9 cellular contexts compared by ENCODE assay signal in the genomic region with DNA sequence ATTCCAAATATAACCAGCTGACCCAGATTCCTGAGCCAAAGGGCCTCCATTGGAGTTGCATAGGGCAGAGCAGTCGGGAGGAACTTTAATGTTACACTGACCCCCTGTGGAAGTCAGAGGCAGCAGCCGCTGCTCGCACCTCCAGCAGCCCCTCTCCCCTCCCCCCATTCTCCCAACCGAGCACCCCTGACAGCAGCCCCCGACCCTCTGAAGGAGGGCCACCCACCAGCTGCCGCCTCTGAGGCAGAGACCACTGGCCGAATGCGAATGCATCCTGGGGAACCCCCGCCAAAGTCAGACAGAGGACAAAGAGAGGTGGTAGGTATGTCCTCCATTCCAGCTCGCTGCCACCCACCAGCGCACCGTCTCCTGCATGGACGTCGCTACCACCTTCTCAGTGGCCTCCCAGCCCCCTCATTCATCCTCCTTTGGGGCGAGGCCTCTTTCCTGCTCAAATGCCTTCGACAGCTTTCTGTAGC.
DNase-seq lines count a peak whose midpoint lies in the region; ATAC-seq and TF ChIP-seq lines count a peak whose summit lies in the region.
"Had no signal": no experiment of that assay in that cellular context is flagged by ENCODE, and none has a peak within 500 bp of the region (broad histone marks: within the 10 kb centered on the region; RNA-seq: fewer than 3 reads in every experiment).

No MANE protein-coding gene starts in this region.

- POLR2A ChIA-PET in SK-N-SH (lab: Yijun Ruan, JAX) = no interaction called here

- no peaks in the 10 kb centered on the region for H3K9me3 Mint-ChIP-seq in activated CD8-positive, alpha-beta memory T cell treated with anti-CD3 and anti-CD28 coated beads, Interleukin-2, amount 10 ng/mL, durations not matched to agents 7 days and 5 days (ENCODE audit: low read depth)
- H3K9me3 Mint-ChIP-seq: stimulated activated naive CD8-positive, alpha-beta T cell treated with anti-CD3 and anti-CD28 coated beads, Interleukin-15, Interleukin-2, amounts not matched to agents 100 ng/mL and 50 ng/mL, for 24 hours had no signal

- no peak overlapping the region; a peak in 1 of 4 replicates for H3K4me3 ChIP-seq in SK-N-SH (ENCODE audit: low read depth in 2 of 2, low read length in 1 of 2)

- H3K4me1 Mint-ChIP-seq in activated CD8-positive, alpha-beta memory T cell treated with anti-CD3 and anti-CD28 coated beads, Interleukin-2, amount 10 ng/mL, durations not matched to agents 7 days and 5 days = peaks cover 3% of the 10 kb centered on the region

- in situ Hi-C loops in KBM-7 (cut with MboI; ENCODE audit: low pct_unique_long_range_greater_than_20kb, low sequenced_read_pairs) = no loop called here

- no peak overlapping the region for H3K9ac ChIP-seq in SK-N-SH

- no peak overlapping the region for H3K4me2 ChIP-seq in SK-N-SH

- H3K4me1 ChIP-seq in SK-N-SH (ENCODE audit: control insufficient read depth in 1 of 2, insufficient read depth in 2 of 2, low read depth in 1 of 2, low read length in 1 of 2) = peaks cover 0 to 6% of the 10 kb centered on the region in 2 experiments; a peak in 1 of 4 replicates
- no peaks in the 10 kb centered on the region for H3K4me1 ChIP-seq in foreskin keratinocyte

- no peak for TF ChIP-seq EP300 in SK-N-SH (IDR thresholded peaks at IDR 0.05; ENCODE audit: borderline replicate concordance in 1 of 2, low read depth in 1 of 2, low read length in 1 of 2)

- no peaks in the 10 kb centered on the region for H3K27me3 ChIP-seq in SK-N-SH (ENCODE audit: insufficient read depth)
- H3K27me3 ChIP-seq in foreskin keratinocyte = no peaks in the 10 kb centered on the region

- intact Hi-C loops in posterior cingulate gyrus (cut with DNase I) = loop anchor here (1.0 to 5.0 kb wide), 2 partner anchors 793 to 982 kb away; a partner anchor contains a TSS

- H3K27ac ChIP-seq in SK-N-SH (ENCODE audit: low read depth in 2 of 2, low read length in 1 of 2) (no peak overlapping the region), foreskin keratinocyte (no peak overlapping the region)

- H3K4me3 Mint-ChIP-seq in activated CD8-positive, alpha-beta memory T cell treated with anti-CD3 and anti-CD28 coated beads, Interleukin-2, amount 10 ng/mL, durations not matched to agents 7 days and 5 days = no peak overlapping the region
- H3K4me3 Mint-ChIP-seq: stimulated activated naive CD8-positive, alpha-beta T cell treated with anti-CD3 and anti-CD28 coated beads, Interleukin-15, Interleukin-2, amounts not matched to agents 100 ng/mL and 50 ng/mL, for 24 hours had no signal

- TF ChIP-seq RAD21 in SK-N-SH (IDR thresholded peaks at IDR 0.05; ENCODE audit: low read length) = peak; percentile 89

- H3K36me3 ChIP-seq in SK-N-SH (replicated peaks in 1 of 2; ENCODE audit: control insufficient read depth in 1 of 2, insufficient read depth in 2 of 2, low read length in 1 of 2) = no peaks in the 10 kb centered on the region

- H3K27ac Mint-ChIP-seq in activated CD8-positive, alpha-beta memory T cell treated with anti-CD3 and anti-CD28 coated beads, Interleukin-2, amount 10 ng/mL, durations not matched to agents 7 days and 5 days = no peak overlapping the region
- H3K27ac Mint-ChIP-seq: stimulated activated naive CD8-positive, alpha-beta T cell treated with anti-CD3 and anti-CD28 coated beads, Interleukin-15, Interleukin-2, amounts not matched to agents 100 ng/mL and 50 ng/mL, for 24 hours had no signal

- H3K9me3 ChIP-seq in SK-N-SH = no peaks in the 10 kb centered on the region

- H4K20me1 ChIP-seq in SK-N-SH (ENCODE audit: insufficient read depth) = no peaks in the 10 kb centered on the region

- no peaks in the 10 kb centered on the region for H3F3A ChIP-seq in SK-N-SH (replicated peaks; ENCODE audit: insufficient read depth)

- TF ChIP-seq CTCF in SK-N-SH (IDR thresholded peaks at IDR 0.05) = peak; percentile 74
- peak; percentile 77 for TF ChIP-seq CTCF in foreskin keratinocyte (conservative IDR thresholded peaks at IDR 0.05)

- peaks cover 2% of the 10 kb centered on the region for H3K27me3 Mint-ChIP-seq in activated CD8-positive, alpha-beta memory T cell treated with anti-CD3 and anti-CD28 coated beads, Interleukin-2, amount 10 ng/mL, durations not matched to agents 7 days and 5 days
- H3K27me3 Mint-ChIP-seq: stimulated activated naive CD8-positive, alpha-beta T cell treated with anti-CD3 and anti-CD28 coated beads, Interleukin-15, Interleukin-2, amounts not matched to agents 100 ng/mL and 50 ng/mL, for 24 hours had no signal

- no peaks in the 10 kb centered on the region for H3K79me2 ChIP-seq in SK-N-SH (ENCODE audit: insufficient read depth)

- 29% methylated on average over 8 of the region's 16 CpGs for WGBS in SK-N-SH (ENCODE audit: low lambda C conversion rate)

- H2AFZ ChIP-seq in SK-N-SH (ENCODE audit: low read depth) = no peak overlapping the region

- no peak for DNase-seq in activated CD8-positive, alpha-beta memory T cell treated with anti-CD3 and anti-CD28 coated beads, Interleukin-2, amount 10 ng/mL, durations not matched to agents 7 days and 5 days
- DNase-seq in activated CD8-positive, alpha-beta memory T cell treated with anti-CD3 and anti-CD28 coated beads, Interleukin-2, amount 50 U/mL, for 4 hours = no peak
- peak; percentile 56 for DNase-seq in KBM-7
- DNase-seq in SK-N-SH = peak; percentile 85
- DNase-seq in foreskin keratinocyte = peak in 1 of 2 donors; percentile 29
- DNase-seq in posterior cingulate gyrus = peak in 7 of 10 donors; percentile 20 to 91 (median 37)
- DNase-seq in activated gamma-delta T cell treated with Interleukin-2 at 50 U/mL for 16 hours = no peak

- no peaks in the 10 kb centered on the region for H3K36me3 Mint-ChIP-seq in activated CD8-positive, alpha-beta memory T cell treated with anti-CD3 and anti-CD28 coated beads, Interleukin-2, amount 10 ng/mL, durations not matched to agents 7 days and 5 days

- no peaks in the 10 kb centered on the region for H3K9me2 ChIP-seq in SK-N-SH

- ATAC-seq in activated CD8-positive, alpha-beta memory T cell treated with anti-CD3 and anti-CD28 coated beads, Interleukin-2, amount 10 ng/mL, durations not matched to agents 7 days and 5 days = peak; percentile 45
- ATAC-seq in foreskin keratinocyte = peak; percentile 50
- ATAC-seq in GM21723 (IDR thresholded peaks at IDR 0.05; ENCODE audit: unreplicated experiment) = no peak

- CTCF ChIA-PET in activated CD8-positive, alpha-beta memory T cell treated with anti-CD3 and anti-CD28 coated beads, Interleukin-2, amount 10 ng/mL, durations not matched to agents 7 days and 5 days (lab: Charles Lee) = interaction anchor here (0.7 to 1.3 kb wide), 2 partner anchors 10 to 1368 kb away, joined by 3 to 4 read pairs; no protein-coding TSS in a partner anchor
- CTCF ChIA-PET in SK-N-SH (lab: Yijun Ruan, JAX) = interaction anchor here (0.5 to 2.7 kb wide), 39 partner anchors 10 to 982 kb away, joined by 3 to 33 read pairs (median 4); no protein-coding TSS in a partner anchor

TF ChIP-seq in SK-N-SH, 30 proteins besides CTCF, POLR2A, EP300 and RAD21:
- TF ChIP-seq TCF12 (IDR thresholded peaks at IDR 0.05) (no peak), RXRA (IDR thresholded peaks at IDR 0.05; ENCODE audit: borderline replicate concordance, low read depth) (no peak), CHD2 (IDR thresholded peaks at IDR 0.05; ENCODE audit: low read length, partially characterized antibody) (peak; percentile 47), JUND (IDR thresholded peaks at IDR 0.05) (no peak), SMC3 (IDR thresholded peaks at IDR 0.05; ENCODE audit: low read depth, low read length) (peak; percentile 80)
TF ChIP-seq in SK-N-SH: peak in this region for 2.

Comparison
In these comparisons a context has a peak if more than half of its experiments do, and no peak if none do; other contexts are left out.
1. DNase-seq: peak in KBM-7 (single experiment), SK-N-SH (single experiment) and posterior cingulate gyrus (7 of 10); none in activated CD8-positive, alpha-beta memory T cell treated with anti-CD3 and anti-CD28 coated beads, Interleukin-2, amount 10 ng/mL, durations not matched to agents 7 days and 5 days (single experiment), activated CD8-positive, alpha-beta memory T cell treated with anti-CD3 and anti-CD28 coated beads, Interleukin-2, amount 50 U/mL, for 4 hours (single experiment) and activated gamma-delta T cell treated with Interleukin-2 at 50 U/mL for 16 hours (single experiment).